8 cellular contexts compared by ENCODE assay signal in genomic region chr15:23039917-23040281, GRCh38. TPM values are rescaled to one million over a fixed set of nuclear protein-coding genes. Genes with fewer than 3 reads are reported as not detected.
DNase-seq lines count a peak whose midpoint lies in the region; ATAC-seq and TF ChIP-seq lines count a peak whose summit lies in the region.

No MANE protein-coding gene starts in this region.

- H3K9me3 ChIP-seq in HCT116 (ENCODE audit: control insufficient read depth in 1 of 2, insufficient read depth in 1 of 2, low read depth in 1 of 2, low read length in 2 of 2) (no peaks in the 10 kb centered on the region), iPS-18a (ENCODE audit: control insufficient read depth, low read depth, low read length) (no peaks in the 10 kb centered on the region), stomach (no peaks in the 10 kb centered on the region)

- peak; percentile 46 for ATAC-seq in HCT116
- peak; percentile 16 for ATAC-seq in activated T-helper 17 cell treated with anti-CD3 and anti-CD28 coated beads, Interleukin-2, amount 50 U/mL, for 72 hours (replicated peaks)
- ATAC-seq in GM19324 (IDR thresholded peaks at IDR 0.05; ENCODE audit: low FRiP score, unreplicated experiment) = no peak

- peak overlapping the region; percentile 89 for H3K27ac ChIP-seq in HCT116 (ENCODE audit: low read depth, low read length)
- no peak overlapping the region for H3K27ac ChIP-seq in iPS-18a (ENCODE audit: low read length)
- H3K27ac ChIP-seq in stomach = peak overlapping the region; percentile 48 to 91 (median 82)

- peaks cover 2 to 7% of the 10 kb centered on the region in 2 experiments; a peak in 1 of 4 replicates for H3K36me3 ChIP-seq in HCT116 (ENCODE audit: control insufficient read depth in 1 of 2, insufficient read depth in 2 of 2, low read length in 2 of 2)
- peaks cover 8% of the 10 kb centered on the region for H3K36me3 ChIP-seq in iPS-18a (ENCODE audit: control insufficient read depth, low read depth, low read length)
- peaks cover 0 to 18% (median 14%) of the 10 kb centered on the region in 4 donors for H3K36me3 ChIP-seq in stomach

- intact Hi-C loops in CD14-positive monocyte (cut with micrococcal nuclease) (loop anchor here (5.0 to 10.0 kb wide), 3 partner anchors 63 to 203 kb away; partner anchors contain the start of gene NIPA2 (in 1 of the 2)), HCT116 (cut with micrococcal nuclease) (loop anchor here (2.0 to 5.0 kb wide), 2 partner anchors 41 to 427 kb away; no protein-coding TSS in a partner anchor), stomach (cut with DNase I; ENCODE audit: low total_unique reads) (no loop called here)

- no peaks in the 10 kb centered on the region for H3K27me3 ChIP-seq in HCT116 (ENCODE audit: insufficient read depth, low read length)
- H3K27me3 ChIP-seq in iPS-18a (ENCODE audit: control insufficient read depth, insufficient read depth, low read length) = no peaks in the 10 kb centered on the region
- H3K27me3 ChIP-seq in stomach = no peaks in the 10 kb centered on the region

- BruUV-seq in HCT116 (replicated peaks; lab: Mats Ljungman, UMichigan) = TSS peak; percentile 100

- peak overlapping the region; percentile 86 to 91 for H3K4me3 Mint-ChIP-seq in CD14-positive monocyte
- peak overlapping the region; percentile 80 for H3K4me3 Mint-ChIP-seq in activated T-helper 17 cell treated with anti-CD3 and anti-CD28 coated beads, Interleukin-2, amount 50 U/mL, for 72 hours

- TF ChIP-seq CTCF in CD14-positive monocyte (IDR thresholded peaks at IDR 0.05) = no peak
- no peak for TF ChIP-seq CTCF in HCT116 (IDR thresholded peaks at IDR 0.05 in 2 of 3, conservative IDR thresholded peaks at IDR 0.05 in 1 of 3; ENCODE audit: borderline replicate concordance in 1 of 3, insufficient read depth in 1 of 3, low read depth in 2 of 3, low read length in 2 of 3)
- peak in 1 of 7 experiments; percentile 2 for TF ChIP-seq CTCF in stomach (IDR thresholded peaks at IDR 0.05)

- H3K4me3 ChIP-seq in HCT116 (replicated peaks in 1 of 2; ENCODE audit: low read depth in 1 of 2, low read length in 2 of 2) = peak overlapping the region; percentile 84 to 92
- peak overlapping the region; percentile 78 for H3K4me3 ChIP-seq in iPS-18a (ENCODE audit: low read length)
- H3K4me3 ChIP-seq in stomach = peak overlapping the region; percentile 67 to 90 (median 86)

- peaks cover 14% of the 10 kb centered on the region for H3K4me1 Mint-ChIP-seq in CD14-positive monocyte
- H3K4me1 Mint-ChIP-seq in activated T-helper 17 cell treated with anti-CD3 and anti-CD28 coated beads, Interleukin-2, amount 50 U/mL, for 72 hours = peaks cover 11% of the 10 kb centered on the region

- no peaks in the 10 kb centered on the region for H3K9me2 ChIP-seq in HCT116 (ENCODE audit: insufficient read depth)

- H3K9me3 Mint-ChIP-seq in CD14-positive monocyte = peaks cover 0 to 4% (median 0%) of the 10 kb centered on the region in 7 donors
- H3K9me3 Mint-ChIP-seq in activated T-helper 17 cell treated with anti-CD3 and anti-CD28 coated beads, Interleukin-2, amount 50 U/mL, for 72 hours = no peaks in the 10 kb centered on the region

- peak overlapping the region; percentile 0 for H2AFZ ChIP-seq in HCT116 (ENCODE audit: low read depth, low read length, poor library complexity, severe bottlenecking)

- no peaks in the 10 kb centered on the region for H4K20me1 ChIP-seq in HCT116 (ENCODE audit: insufficient read depth)

- H3K27ac Mint-ChIP-seq in CD14-positive monocyte = peak overlapping the region in 6 of 7 donors; percentile 50 to 82 (median 69)
- peak overlapping the region; percentile 89 for H3K27ac Mint-ChIP-seq in activated T-helper 17 cell treated with anti-CD3 and anti-CD28 coated beads, Interleukin-2, amount 50 U/mL, for 72 hours

- H3K4me1 ChIP-seq in HCT116 (ENCODE audit: control insufficient read depth in 1 of 2, insufficient read depth in 2 of 2, low read length in 2 of 2) (peaks cover 4 to 18% of the 10 kb centered on the region in 2 experiments), iPS-18a (ENCODE audit: control insufficient read depth, low read depth, low read length) (peaks cover 5% of the 10 kb centered on the region), stomach (peaks cover 3 to 26% (median 22%) of the 10 kb centered on the region in 4 donors)

- POLR2A ChIA-PET in HCT116 (lab: Charles Lee) = interaction anchor here (0.8 to 1.5 kb wide), 7 partner anchors 10 to 51 kb away, joined by 3 to 5 read pairs (median 3); no protein-coding TSS in a partner anchor

- H3K79me2 ChIP-seq in HCT116 (ENCODE audit: insufficient read depth, low read length) = peaks cover 18% of the 10 kb centered on the region

- H3K27me3 Mint-ChIP-seq in CD14-positive monocyte (ENCODE audit: low read depth in 3 of 3) = no peaks in the 10 kb centered on the region
- H3K27me3 Mint-ChIP-seq in activated T-helper 17 cell treated with anti-CD3 and anti-CD28 coated beads, Interleukin-2, amount 50 U/mL, for 72 hours = no peaks in the 10 kb centered on the region

- CTCF ChIA-PET in HCT116 (lab: Charles Lee) = interaction anchor here (1.1 to 2.2 kb wide), 3 partner anchors 9 to 30 kb away, joined by 5 to 6 read pairs (median 6); no protein-coding TSS in a partner anchor

- H3K9ac ChIP-seq in HCT116 (ENCODE audit: low read length) (peak overlapping the region; percentile 75), iPS-18a (ENCODE audit: low read length) (peak overlapping the region; percentile 77)

- WGBS in stomach, 5 donors = 26 to 37% (median 36%) methylated on average over 8 to 10 of the region's 10 CpGs

- TF ChIP-seq RAD21 in HCT116 (IDR thresholded peaks at IDR 0.05; ENCODE audit: low read depth) = no peak

- peak overlapping the region; percentile 100 for H3K4me2 ChIP-seq in HCT116 (ENCODE audit: low read length)

- RAD21 ChIA-PET in HCT116 (lab: Charles Lee; ENCODE audit: low non-redundant PET in 1 of 2, low total read pairs in 2 of 2, uncharacterized antibody in 2 of 2, unreplicated experiment in 2 of 2) = no interaction called here

- TF ChIP-seq POLR2A in HCT116 (IDR thresholded peaks at IDR 0.05; ENCODE audit: borderline replicate concordance, extremely low read depth, insufficient read depth, insufficient read length) (no peak), stomach (IDR thresholded peaks at IDR 0.05) (no peak)

- peaks cover 2 to 5% of the 10 kb centered on the region in 2 donors for H3K36me3 Mint-ChIP-seq in CD14-positive monocyte
- peaks cover 11% of the 10 kb centered on the region for H3K36me3 Mint-ChIP-seq in activated T-helper 17 cell treated with anti-CD3 and anti-CD28 coated beads, Interleukin-2, amount 50 U/mL, for 72 hours (ENCODE audit: low read depth)

- no peak for DNase-seq in CD14-positive monocyte (ENCODE audit: low spot score)
- no peak for DNase-seq in HCT116 (ENCODE audit: low read depth, low spot score)
- DNase-seq in stomach = no peak
- DNase-seq in LoVo (ENCODE audit: low spot score) = no peak
- no peak for DNase-seq in mucosa of gallbladder (ENCODE audit: low spot score)

- no peak for TF ChIP-seq EP300 in stomach (IDR thresholded peaks at IDR 0.05)

TF ChIP-seq in HCT116, 20 proteins besides CTCF, POLR2A, EP300 and RAD21:
- TF ChIP-seq POLR2AphosphoS5 (IDR thresholded peaks at IDR 0.05; ENCODE audit: low read depth, low read length) = no peak

RNA-seq across cellular contexts. Expression of gene TUBGCP5, which starts 0.5 kb away (rescaled TPM):
- polyA plus RNA-seq in CD14-positive monocyte (1 to 10 TPM; 1.4 to 1.8 TPM), stomach (1 to 10 TPM; 4.1 to 9.0 (median 5.1) TPM)
- total RNA-seq in HCT116 (2021; ENCODE audit: unreplicated experiment) (17.9 TPM), stomach (10 to 100 TPM in 4 of 5 donors, 1 to 10 TPM in 1; 8.8 to 44.2 (median 25.1) TPM), mucosa of gallbladder (10.2 TPM)
- polyA plus RNA-seq in HCT116 (2012) = 8.3 and 12.8 TPM in 2 replicates
- total RNA-seq in activated T-helper 17 cell treated with anti-CD3 and anti-CD28 coated beads, Interleukin-2, amount 50 U/mL, for 72 hours = 10 to 100 TPM; 11.4 to 18.7 TPM

RNA-seq across cellular contexts. Expression of gene CYFIP1, which starts 59.7 kb away (rescaled TPM):
- 10 to 100 TPM; 63.8 to 85.5 TPM for polyA plus RNA-seq in CD14-positive monocyte
- total RNA-seq in HCT116 (2021; ENCODE audit: unreplicated experiment) = 143 TPM
- 111 and 117 TPM in 2 replicates for polyA plus RNA-seq in HCT116 (2012)
- 10 to 100 TPM; 34.3 to 39.5 TPM for total RNA-seq in activated T-helper 17 cell treated with anti-CD3 and anti-CD28 coated beads, Interleukin-2, amount 50 U/mL, for 72 hours
- total RNA-seq in stomach = 100 to 1,000 TPM in 2 of 5 donors, 10 to 100 TPM in 3; 40.3 to 214 (median 99.9) TPM
- 10 to 100 TPM; 21.8 to 38.8 (median 33.1) TPM for polyA plus RNA-seq in stomach
- 127 TPM for total RNA-seq in mucosa of gallbladder
